Comparison of ENCODE assay signal across 1 cellular context in the genomic region with DNA sequence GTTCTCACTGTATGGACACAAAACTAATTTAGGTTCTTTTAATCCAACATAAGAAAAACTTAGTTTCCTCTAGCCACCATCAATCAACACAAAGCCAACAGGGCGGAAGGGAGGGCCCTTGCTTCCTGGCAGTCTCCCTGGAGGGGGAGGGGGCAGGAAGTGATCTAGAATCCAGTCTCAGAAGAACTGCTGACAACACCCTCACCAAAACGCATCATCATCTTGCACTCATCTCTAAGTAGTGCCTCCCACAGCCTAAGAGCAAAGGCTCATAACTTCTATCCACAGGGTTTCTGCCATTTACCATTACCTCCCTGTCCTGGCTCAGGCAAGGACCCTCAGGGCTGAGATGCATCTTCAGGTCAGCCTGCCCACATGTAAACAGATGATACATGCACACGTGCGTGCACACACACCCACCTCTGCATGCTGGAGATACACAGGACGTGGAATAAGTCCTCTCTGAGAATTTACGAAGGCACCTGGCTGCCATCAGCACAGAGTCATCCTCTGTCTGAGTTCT.
TF ChIP-seq lines count a peak whose summit lies in the region.

No MANE protein-coding gene starts in this region.

TF ChIP-seq in K562, 482 proteins besides CTCF, POLR2A, EP300 and RAD21 (continued from another document and continues in another):
- TF ChIP-seq, protein P1, sequence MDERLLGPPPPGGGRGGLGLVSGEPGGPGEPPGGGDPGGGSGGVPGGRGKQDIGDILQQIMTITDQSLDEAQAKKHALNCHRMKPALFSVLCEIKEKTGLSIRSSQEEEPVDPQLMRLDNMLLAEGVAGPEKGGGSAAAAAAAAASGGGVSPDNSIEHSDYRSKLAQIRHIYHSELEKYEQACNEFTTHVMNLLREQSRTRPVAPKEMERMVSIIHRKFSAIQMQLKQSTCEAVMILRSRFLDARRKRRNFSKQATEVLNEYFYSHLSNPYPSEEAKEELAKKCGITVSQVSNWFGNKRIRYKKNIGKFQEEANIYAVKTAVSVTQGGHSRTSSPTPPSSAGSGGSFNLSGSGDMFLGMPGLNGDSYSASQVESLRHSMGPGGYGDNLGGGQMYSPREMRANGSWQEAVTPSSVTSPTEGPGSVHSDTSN (CRISPR knock-in tag; IDR thresholded peaks at IDR 0.05; ENCODE audit: low read depth): no peak
- TF ChIP-seq, protein P1 (tag; conservative IDR thresholded peaks at IDR 0.05; ENCODE audit: low read depth): peak; percentile 89
- peak; percentile 70 for TF ChIP-seq ZBTB40 (IDR thresholded peaks at IDR 0.05)
- TF ChIP-seq ZBTB40 (CRISPR knock-in tag; IDR thresholded peaks at IDR 0.05): no peak
- TF ChIP-seq STAG1 (CRISPR knock-in tag; IDR thresholded peaks at IDR 0.05; ENCODE audit: borderline replicate concordance): no peak
- TF ChIP-seq RFX1 (IDR thresholded peaks at IDR 0.05): no peak
- TF ChIP-seq, protein P2, sequence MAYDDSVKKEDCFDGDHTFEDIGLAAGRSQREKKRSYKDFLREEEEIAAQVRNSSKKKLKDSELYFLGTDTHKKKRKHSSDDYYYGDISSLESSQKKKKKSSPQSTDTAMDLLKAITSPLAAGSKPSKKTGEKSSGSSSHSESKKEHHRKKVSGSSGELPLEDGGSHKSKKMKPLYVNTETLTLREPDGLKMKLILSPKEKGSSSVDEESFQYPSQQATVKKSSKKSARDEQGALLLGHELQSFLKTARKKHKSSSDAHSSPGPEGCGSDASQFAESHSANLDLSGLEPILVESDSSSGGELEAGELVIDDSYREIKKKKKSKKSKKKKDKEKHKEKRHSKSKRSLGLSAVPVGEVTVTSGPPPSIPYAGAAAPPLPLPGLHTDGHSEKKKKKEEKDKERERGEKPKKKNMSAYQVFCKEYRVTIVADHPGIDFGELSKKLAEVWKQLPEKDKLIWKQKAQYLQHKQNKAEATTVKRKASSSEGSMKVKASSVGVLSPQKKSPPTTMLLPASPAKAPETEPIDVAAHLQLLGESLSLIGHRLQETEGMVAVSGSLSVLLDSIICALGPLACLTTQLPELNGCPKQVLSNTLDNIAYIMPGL (CRISPR knock-in tag; IDR thresholded peaks at IDR 0.05): no peak
- no peak for TF ChIP-seq ZNF644 (tag; IDR thresholded peaks at IDR 0.05; ENCODE audit: low read depth)
- peak; percentile 84 for TF ChIP-seq ETV5 (CRISPR knock-in tag; IDR thresholded peaks at IDR 0.05; ENCODE audit: low read depth)
- no peak for TF ChIP-seq CAMTA2 (CRISPR knock-in tag; conservative IDR thresholded peaks at IDR 0.05)
- TF ChIP-seq IRF1 (CRISPR knock-in tag; IDR thresholded peaks at IDR 0.05; ENCODE audit: borderline replicate concordance): no peak
- TF ChIP-seq ZKSCAN1 (IDR thresholded peaks at IDR 0.05; ENCODE audit: low read depth, low read length): no peak
- no peak for TF ChIP-seq AFF4 (CRISPR knock-in tag; IDR thresholded peaks at IDR 0.05)
- TF ChIP-seq PTBP1 (IDR thresholded peaks at IDR 0.05; ENCODE audit: low read depth, low read length): no peak
- TF ChIP-seq ZNF134 (CRISPR knock-in tag; conservative IDR thresholded peaks at IDR 0.05): no peak
- no peak for TF ChIP-seq TRIM28 (IDR thresholded peaks at IDR 0.05)
- no peak for TF ChIP-seq HMGN3 (IDR thresholded peaks at IDR 0.05; ENCODE audit: borderline replicate concordance, extremely low read depth, insufficient read length, low read depth, low read length)
- no peak for TF ChIP-seq SAFB (IDR thresholded peaks at IDR 0.05; ENCODE audit: borderline replicate concordance, low read depth, low read length)
- TF ChIP-seq DMBX1 (CRISPR knock-in tag; IDR thresholded peaks at IDR 0.05; ENCODE audit: borderline replicate concordance): no peak
- TF ChIP-seq ELF2 (CRISPR knock-in tag; IDR thresholded peaks at IDR 0.05): no peak
- TF ChIP-seq MCM5 (IDR thresholded peaks at IDR 0.05; ENCODE audit: low read depth): no peak
- TF ChIP-seq, protein P3, sequence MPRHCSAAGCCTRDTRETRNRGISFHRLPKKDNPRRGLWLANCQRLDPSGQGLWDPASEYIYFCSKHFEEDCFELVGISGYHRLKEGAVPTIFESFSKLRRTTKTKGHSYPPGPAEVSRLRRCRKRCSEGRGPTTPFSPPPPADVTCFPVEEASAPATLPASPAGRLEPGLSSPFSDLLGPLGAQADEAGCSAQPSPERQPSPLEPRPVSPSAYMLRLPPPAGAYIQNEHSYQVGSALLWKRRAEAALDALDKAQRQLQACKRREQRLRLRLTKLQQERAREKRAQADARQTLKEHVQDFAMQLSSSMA (CRISPR knock-in tag; IDR thresholded peaks at IDR 0.05): no peak
- no peak for TF ChIP-seq ZNF232 (CRISPR knock-in tag; IDR thresholded peaks at IDR 0.05)
- TF ChIP-seq FOXK2 (conservative IDR thresholded peaks at IDR 0.05 in 1 of 2, IDR thresholded peaks at IDR 0.05 in 1 of 2; ENCODE audit: low read depth in 2 of 2): peak; percentile 45 to 65; a peak in 1 of 4 replicates
- peak; percentile 83 for TF ChIP-seq VEZF1 (CRISPR knock-in tag; IDR thresholded peaks at IDR 0.05)
- TF ChIP-seq ZNF696 (CRISPR knock-in tag; conservative IDR thresholded peaks at IDR 0.05): no peak
- no peak for TF ChIP-seq THRB (CRISPR knock-in tag; conservative IDR thresholded peaks at IDR 0.05)
- TF ChIP-seq CBFA2T3 (IDR thresholded peaks at IDR 0.05): peak; percentile 8; the same call in 1 of the 2 replicates
